ENCODE assay signal across 1 cellular context in the genomic region with DNA sequence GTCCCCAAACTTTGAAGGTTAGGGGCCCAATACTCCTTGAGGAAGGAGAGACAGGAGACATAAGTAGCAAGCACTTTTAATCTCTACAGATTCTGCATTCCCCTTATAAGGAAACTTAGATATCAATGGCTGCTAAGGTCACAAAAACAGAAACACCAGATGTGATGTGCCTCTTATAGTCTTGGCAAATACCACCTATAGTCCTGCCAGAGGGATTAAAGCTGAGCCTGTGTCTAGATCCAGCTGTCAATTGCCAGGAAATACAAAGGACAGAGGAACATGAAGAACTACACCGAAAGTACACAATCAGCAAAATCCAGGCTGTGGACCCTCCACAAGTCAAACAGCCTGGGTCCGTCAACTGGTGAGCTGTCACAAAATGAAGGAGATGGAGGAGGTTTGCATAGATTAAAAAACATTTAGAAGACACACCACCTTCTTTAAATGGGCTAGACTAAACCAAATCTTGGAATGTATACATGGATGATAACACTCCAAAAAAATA.
TF ChIP-seq lines count a peak whose summit lies in the region.

No MANE protein-coding gene starts in this region.

TF ChIP-seq in K562, 482 proteins besides CTCF, POLR2A, EP300 and RAD21 (continued from another document):
- TF ChIP-seq SMAD2 (IDR thresholded peaks at IDR 0.05; ENCODE audit: low read depth, low read length) (no peak), MTF1 (CRISPR knock-in tag; IDR thresholded peaks at IDR 0.05; ENCODE audit: borderline replicate concordance) (no peak), ZNF239 (CRISPR knock-in tag; IDR thresholded peaks at IDR 0.05) (no peak), HNRNPLL (IDR thresholded peaks at IDR 0.05; ENCODE audit: low read depth, low read length, poor library complexity, severe bottlenecking) (no peak), NCOR1 (IDR thresholded peaks at IDR 0.05) (no peak), CBX2 (IDR thresholded peaks at IDR 0.05; ENCODE audit: insufficient read depth, low read length, poor library complexity, severe bottlenecking) (no peak)
